In genomic region chr7:152902870-152903860, GRCh38 we compare ENCODE assay signal across 14 cellular contexts.
"Had no signal": no experiment of that assay in that cellular context is flagged by ENCODE, and none has a peak within 500 bp of the region (broad histone marks: within the 10 kb centered on the region; RNA-seq: fewer than 3 reads in every experiment).

No MANE protein-coding gene starts in this region.

- H3K27ac ChIP-seq: dorsolateral prefrontal cortex, heart left ventricle, right atrium auricular region, tibial nerve had no signal

- H3K4me1 ChIP-seq: tibial nerve had no signal

- H3K9me3 ChIP-seq: heart left ventricle, mucosa of descending colon, right atrium auricular region, tibial nerve had no signal

- H3K4me3 ChIP-seq: dorsolateral prefrontal cortex, heart left ventricle, mucosa of descending colon, right atrium auricular region, tibial nerve had no signal

- H3K27me3 ChIP-seq: dorsolateral prefrontal cortex, right atrium auricular region, tibial nerve had no signal

- ATAC-seq: heart left ventricle; mucosa of descending colon; naive thymus-derived CD8-positive, alpha-beta T cell had no signal

- DNase-seq: cortex of kidney; dorsolateral prefrontal cortex; effector memory CD4-positive, alpha-beta T cell; heart left ventricle; hippocampal formation; kidney glomerular epithelial cell; mucosa of descending colon; naive thymus-derived CD8-positive, alpha-beta T cell; occipital lobe; small intestine; stimulated activated CD4-positive, alpha-beta T cell treated with anti-CD3 and anti-CD28 coated beads, Interleukin-12 subunit alpha, Interleukin-12 subunit beta, amount 100 ng/mL, for 4 hours; stimulated activated naive CD4-positive, alpha-beta T cell had no signal

- H3K36me3 ChIP-seq: heart left ventricle, right atrium auricular region, tibial nerve had no signal
